28 cellular contexts compared by ENCODE assay signal in the genomic region with DNA sequence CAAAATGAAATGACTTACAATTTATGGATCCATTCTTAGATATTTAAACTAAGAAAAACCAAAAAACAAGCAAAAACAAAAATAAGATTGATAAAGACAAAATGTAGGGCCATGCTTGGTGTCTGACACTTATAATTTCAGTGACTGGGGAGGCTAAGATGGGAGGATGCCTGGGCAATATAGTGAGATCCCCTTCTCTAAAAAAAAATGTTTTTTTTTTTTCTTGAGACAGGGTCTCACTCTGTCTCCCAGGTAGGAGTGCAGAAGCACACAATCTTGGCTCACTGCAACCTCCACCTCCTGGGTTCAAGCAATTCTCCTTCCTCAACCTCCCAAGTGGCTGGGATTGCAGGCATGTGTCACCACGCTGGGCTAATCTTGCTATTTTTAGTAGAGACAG.
"Had no signal": no experiment of that assay in that cellular context is flagged by ENCODE, and none has a peak within 500 bp of the region (broad histone marks: within the 10 kb centered on the region; RNA-seq: fewer than 3 reads in every experiment).

No MANE protein-coding gene starts in this region.

- H3K27me3 ChIP-seq: neural progenitor cell, ovary, right lobe of liver, sigmoid colon, thyroid gland, tibial nerve, upper lobe of left lung, vagina had no signal

- H3K27ac ChIP-seq: neural progenitor cell, ovary, parathyroid adenoma, psoas muscle, right lobe of liver, sigmoid colon, stomach, thoracic aorta, thyroid gland, tibial nerve, upper lobe of left lung, vagina had no signal

- H3K36me3 ChIP-seq: neural progenitor cell, ovary, right lobe of liver, sigmoid colon, stomach, thoracic aorta, thyroid gland, tibial nerve, upper lobe of left lung, vagina had no signal

- H3K36me3 Mint-ChIP-seq: neural progenitor cell had no signal

- H3K9me3 Mint-ChIP-seq: nephron; neural progenitor cell; stimulated activated effector memory CD8-positive, alpha-beta T cell treated with anti-CD3 and anti-CD28 coated beads, Interleukin-12 subunit alpha, Interleukin-12 subunit beta, amount 100 ng/mL, for 72 hours; stimulated activated naive B cell treated with anti-CD40 and anti-IgM and Interleukin-4, amounts not matched to agents 10 μg/mL and 1 μg/mL and 100 μg/mL, for 72 hours; stimulated activated naive CD8-positive, alpha-beta T cell treated with anti-CD3 and anti-CD28 coated beads, Interleukin-15, Interleukin-2, amounts not matched to agents 100 ng/mL and 50 ng/mL, for 24 hours had no signal

- H3K9me3 ChIP-seq: ovary, psoas muscle, right lobe of liver, sigmoid colon, stomach, thoracic aorta, thyroid gland, tibial nerve, upper lobe of left lung, vagina had no signal

- H3K9ac ChIP-seq: neural progenitor cell, parathyroid adenoma had no signal

- H3K27ac Mint-ChIP-seq: neural progenitor cell; progenitor cell of endocrine pancreas; stimulated activated naive B cell treated with anti-CD40 and anti-IgM and Interleukin-4, amounts not matched to agents 10 μg/mL and 1 μg/mL and 100 μg/mL, for 72 hours had no signal

- H3K4me3 ChIP-seq: neural progenitor cell, ovary, psoas muscle, right lobe of liver, sigmoid colon, stomach, thoracic aorta, thyroid gland, tibial nerve, upper lobe of left lung, vagina had no signal

- H3K4me1 ChIP-seq: psoas muscle had no signal

- H3K4me3 Mint-ChIP-seq: nephron; neural progenitor cell; stimulated activated effector memory CD8-positive, alpha-beta T cell treated with anti-CD3 and anti-CD28 coated beads, Interleukin-12 subunit alpha, Interleukin-12 subunit beta, amount 100 ng/mL, for 72 hours; stimulated activated naive B cell treated with anti-CD40 and anti-IgM and Interleukin-4, amounts not matched to agents 10 μg/mL and 1 μg/mL and 100 μg/mL, for 72 hours; stimulated activated naive CD8-positive, alpha-beta T cell treated with anti-CD3 and anti-CD28 coated beads, Interleukin-15, Interleukin-2, amounts not matched to agents 100 ng/mL and 50 ng/mL, for 24 hours had no signal

- DNase-seq: occipital lobe; ovary; posterior cingulate gyrus; psoas muscle; right cardiac atrium; right lobe of liver; sigmoid colon; small intestine; stimulated activated CD4-positive, alpha-beta T cell treated with anti-CD3 and anti-CD28 coated beads, Interleukin-15, amount 100 ng/mL, for 24 hours; stimulated activated CD4-positive, alpha-beta T cell treated with anti-CD3 and anti-CD28 coated beads, Interleukin-2, amount 100 ng/mL, for 24 hours; stimulated activated CD4-positive, alpha-beta T cell treated with anti-CD3 and anti-CD28 coated beads, Interleukin-2, amount 100 ng/mL, for 48 hours; stimulated activated CD4-positive, alpha-beta T cell treated with anti-CD3 and anti-CD28 coated beads, Interleukin-4, amount 100 ng/mL, for 24 hours; stimulated activated naive B cell treated with anti-CD40 and anti-IgM and Interleukin-4, amounts not matched to agents 10 μg/mL and 1 μg/mL and 100 μg/mL, for 72 hours; stimulated activated naive CD4-positive, alpha-beta T cell treated with Interleukin-2 at 50 U/mL for 16 hours; stomach; thyroid gland; trophoblast cell; upper lobe of left lung had no signal

- H3K79me2 ChIP-seq: parathyroid adenoma had no signal

- H2AFZ ChIP-seq: neural progenitor cell, parathyroid adenoma had no signal

- H3K4me2 ChIP-seq: neural progenitor cell had no signal

- ATAC-seq: psoas muscle; right cardiac atrium; right lobe of liver; stimulated activated effector memory CD8-positive, alpha-beta T cell treated with anti-CD3 and anti-CD28 coated beads, Interleukin-12 subunit alpha, Interleukin-12 subunit beta, amount 100 ng/mL, for 72 hours; stimulated activated naive B cell treated with anti-CD40 and anti-IgM and Interleukin-4, amounts not matched to agents 10 μg/mL and 1 μg/mL and 100 μg/mL, for 72 hours had no signal

- FAIRE-seq: small intestine, urothelium cell line had no signal

- H3K27me3 Mint-ChIP-seq: progenitor cell of endocrine pancreas; stimulated activated naive B cell treated with anti-CD40 and anti-IgM and Interleukin-4, amounts not matched to agents 10 μg/mL and 1 μg/mL and 100 μg/mL, for 72 hours; stimulated activated naive CD8-positive, alpha-beta T cell treated with anti-CD3 and anti-CD28 coated beads, Interleukin-15, Interleukin-2, amounts not matched to agents 100 ng/mL and 50 ng/mL, for 24 hours had no signal
